Comparison of ENCODE assay signal across 8 cellular contexts in genomic region chr3:183555541-183556081, GRCh38. TPM values are rescaled to one million over a fixed set of nuclear protein-coding genes. Genes with fewer than 3 reads are reported as not detected.
DNase-seq lines count a peak whose midpoint lies in the region; ATAC-seq, FAIRE-seq and TF ChIP-seq lines count a peak whose summit lies in the region.

A gene with protein sequence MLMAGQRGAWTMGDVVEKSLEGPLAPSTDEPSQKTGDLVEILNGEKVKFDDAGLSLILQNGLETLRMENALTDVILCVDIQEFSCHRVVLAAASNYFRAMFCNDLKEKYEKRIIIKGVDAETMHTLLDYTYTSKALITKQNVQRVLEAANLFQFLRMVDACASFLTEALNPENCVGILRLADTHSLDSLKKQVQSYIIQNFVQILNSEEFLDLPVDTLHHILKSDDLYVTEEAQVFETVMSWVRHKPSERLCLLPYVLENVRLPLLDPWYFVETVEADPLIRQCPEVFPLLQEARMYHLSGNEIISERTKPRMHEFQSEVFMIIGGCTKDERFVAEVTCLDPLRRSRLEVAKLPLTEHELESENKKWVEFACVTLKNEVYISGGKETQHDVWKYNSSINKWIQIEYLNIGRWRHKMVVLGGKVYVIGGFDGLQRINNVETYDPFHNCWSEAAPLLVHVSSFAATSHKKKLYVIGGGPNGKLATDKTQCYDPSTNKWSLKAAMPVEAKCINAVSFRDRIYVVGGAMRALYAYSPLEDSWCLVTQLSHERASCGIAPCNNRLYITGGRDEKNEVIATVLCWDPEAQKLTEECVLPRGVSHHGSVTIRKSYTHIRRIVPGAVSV (minus strand): TSS chr3:183555706. CDS start chr3:183555653, 53 bp downstream.

- H3K4me3 Mint-ChIP-seq in activated CD4-positive, alpha-beta memory T cell treated with anti-CD3 and anti-CD28 coated beads, Interleukin-2, amount 10 ng/mL, durations not matched to agents 7 days and 5 days: peak within 1 kb of the TSS; percentile 100

- H3K27me3 Mint-ChIP-seq in activated CD4-positive, alpha-beta memory T cell treated with anti-CD3 and anti-CD28 coated beads, Interleukin-2, amount 10 ng/mL, durations not matched to agents 7 days and 5 days: no peaks in the 10 kb centered on the region

- intact Hi-C loops in HepG2 (cut with micrococcal nuclease; ENCODE audit: unreplicated experiment): no loop called here

- no peak for FAIRE-seq in HepG2 (lab: Jason Lieb, UNC)

- TF ChIP-seq RAD21 in liver (IDR thresholded peaks at IDR 0.05) (peak; percentile 7 to 33), HepG2 (CRISPR knock-in tag; IDR thresholded peaks at IDR 0.05) (no peak)

- POLR2A ChIA-PET in HepG2 (lab: Yijun Ruan, JAX): no interaction called here
- POLR2A ChIA-PET in activated CD4-positive, alpha-beta memory T cell treated with anti-CD3 and anti-CD28 coated beads, Interleukin-2, amount 10 ng/mL, durations not matched to agents 7 days and 5 days (lab: Charles Lee): interaction anchor here (0.6 to 4.7 kb wide), 16 partner anchors 9 to 142 kb away, joined by 3 to 34 read pairs (median 4); partner anchors contain the start of genes KLHL24 and YEATS2

- no peak within 1 kb of the TSS for H2AFZ ChIP-seq in HepG2 (ENCODE audit: low read length)

- no peak within 1 kb of the TSS for H3K4me3 ChIP-seq in liver (ENCODE audit: low read depth in 1 of 3, low read length in 3 of 3)
- H3K4me3 ChIP-seq in HepG2 (replicated peaks in 1 of 3; ENCODE audit: insufficient read depth in 1 of 3, low read depth in 2 of 3, low read length in 3 of 3): no peak within 1 kb of the TSS
- H3K4me3 ChIP-seq in fibroblast of pulmonary artery (replicated peaks; ENCODE audit: low read depth, low read length): no peak within 1 kb of the TSS

- CTCF ChIA-PET in HepG2 (lab: Yijun Ruan, JAX; ENCODE audit: low intra/inter-chr PET ratio, low total read pairs): no interaction called here
- CTCF ChIA-PET in activated CD4-positive, alpha-beta memory T cell treated with anti-CD3 and anti-CD28 coated beads, Interleukin-2, amount 10 ng/mL, durations not matched to agents 7 days and 5 days (lab: Charles Lee): interaction anchor here (0.7 to 1.0 kb wide), 4 partner anchors 23 to 81 kb away, joined by 3 to 6 read pairs (median 4); partner anchors contain the start of gene KLHL24

- H4K20me1 ChIP-seq in HepG2 (ENCODE audit: insufficient read depth, low read length): no peaks in the 10 kb centered on the region

- 57% methylated on average over 9 of the region's 9 CpGs for WGBS in liver
- 47% methylated on average over 8 of the region's 9 CpGs for WGBS in HepG2 (ENCODE audit: low lambda C conversion rate)

- H3K4me1 Mint-ChIP-seq in activated CD4-positive, alpha-beta memory T cell treated with anti-CD3 and anti-CD28 coated beads, Interleukin-2, amount 10 ng/mL, durations not matched to agents 7 days and 5 days: peaks cover 51% of the 10 kb centered on the region

- TF ChIP-seq CTCF in liver (IDR thresholded peaks at IDR 0.05; ENCODE audit: low read depth, low read length, missing input control) (no peak), HepG2 (CRISPR knock-in tag; IDR thresholded peaks at IDR 0.05) (no peak), fibroblast of pulmonary artery (IDR thresholded peaks at IDR 0.05; ENCODE audit: low read length, missing control alignments) (no peak)

- ATAC-seq in HepG2: no peak

- H3K27ac ChIP-seq in liver (ENCODE audit: low read depth in 1 of 2, low read length in 2 of 2) (peak within 1 kb of the TSS; percentile 39 to 64), HepG2 (ENCODE audit: extremely low read length, insufficient read depth, low read length) (no peak within 1 kb of the TSS)

- no peak within 1 kb of the TSS for H3K4me2 ChIP-seq in HepG2 (ENCODE audit: low read depth, low read length)

- no peaks in the 10 kb centered on the region for H3K9me3 ChIP-seq in liver (ENCODE audit: control insufficient read depth in 4 of 4, low read length in 3 of 4)
- no peaks in the 10 kb centered on the region for H3K9me3 ChIP-seq in HepG2 (ENCODE audit: low read length)

- H3K27me3 ChIP-seq in liver (ENCODE audit: control insufficient read depth in 4 of 4, insufficient read depth in 4 of 4, low read length in 3 of 4): no peaks in the 10 kb centered on the region
- H3K27me3 ChIP-seq in HepG2 (ENCODE audit: control insufficient read depth in 1 of 2, insufficient read depth in 2 of 2, low read length in 2 of 2): no peaks in the 10 kb centered on the region

- H3K9me3 Mint-ChIP-seq in activated CD4-positive, alpha-beta memory T cell treated with anti-CD3 and anti-CD28 coated beads, Interleukin-2, amount 10 ng/mL, durations not matched to agents 7 days and 5 days: no peaks in the 10 kb centered on the region

- TF ChIP-seq EP300 in HepG2 (IDR thresholded peaks at IDR 0.05; ENCODE audit: low read depth in 2 of 2, low read length in 2 of 2) (no peak), HepG2 (CRISPR knock-in tag; IDR thresholded peaks at IDR 0.05; ENCODE audit: borderline replicate concordance) (no peak)

- peaks cover 33% of the 10 kb centered on the region for H3K36me3 Mint-ChIP-seq in activated CD4-positive, alpha-beta memory T cell treated with anti-CD3 and anti-CD28 coated beads, Interleukin-2, amount 10 ng/mL, durations not matched to agents 7 days and 5 days (ENCODE audit: low read depth)

- no TSS peak for BruUV-seq in HepG2 (replicated peaks; lab: Mats Ljungman, UMichigan)

- H3K9ac ChIP-seq in liver (ENCODE audit: low read depth in 1 of 2, low read length in 2 of 2) (peak within 1 kb of the TSS; percentile 4 to 66), HepG2 (ENCODE audit: insufficient read depth, low read depth, low read length) (no peak within 1 kb of the TSS)

- DNase-seq in HepG2 (ENCODE audit: low spot score): no peak
- peak; percentile 31 for DNase-seq in HT1080 (ENCODE audit: low read depth)
- DNase-seq in activated CD4-positive, alpha-beta memory T cell treated with anti-CD3 and anti-CD28 coated beads, Interleukin-2, amount 10 ng/mL, durations not matched to agents 7 days and 5 days: peak; percentile 81
- DNase-seq in fibroblast of pulmonary artery (ENCODE audit: low read depth): peak; percentile 21
- DNase-seq in stimulated activated CD4-positive, alpha-beta T cell treated with anti-CD3 and anti-CD28 coated beads, Interleukin-4, amount 100 ng/mL, for 1 hour: peak; percentile 65
- DNase-seq in iPS-NIHi7 (ENCODE audit: extremely low spot score): no peak
- DNase-seq in NCI-H1694 (lab: John Stamatoyannopoulos, UW): no peak

- no peak for TF ChIP-seq POLR2A in HepG2 (IDR thresholded peaks at IDR 0.05; ENCODE audit: insufficient read depth in 1 of 2, low read depth in 2 of 2, low read length in 2 of 2)

- peaks cover 0 to 16% (median 3%) of the 10 kb centered on the region in 4 donors for H3K4me1 ChIP-seq in liver (ENCODE audit: control insufficient read depth in 4 of 4, insufficient read depth in 4 of 4, low read length in 3 of 4)
- peaks cover 10% of the 10 kb centered on the region for H3K4me1 ChIP-seq in HepG2 (ENCODE audit: insufficient read depth, low read length)

- peak within 1 kb of the TSS; percentile 98 for H3K27ac Mint-ChIP-seq in activated CD4-positive, alpha-beta memory T cell treated with anti-CD3 and anti-CD28 coated beads, Interleukin-2, amount 10 ng/mL, durations not matched to agents 7 days and 5 days

- no peaks in the 10 kb centered on the region for H3K36me3 ChIP-seq in liver (ENCODE audit: control insufficient read depth in 4 of 4, insufficient read depth in 3 of 4, low read depth in 1 of 4, low read length in 3 of 4)
- no peaks in the 10 kb centered on the region for H3K36me3 ChIP-seq in HepG2 (replicated peaks in 1 of 2; ENCODE audit: control insufficient read depth in 1 of 2, insufficient read depth in 2 of 2, low read length in 2 of 2)

- in situ Hi-C loops in HepG2 (cut with HindIII; ENCODE audit: extremely low pct_ligation_motif_present, low pct_unique_long_range_greater_than_20kb): no loop called here

- no peaks in the 10 kb centered on the region for H3K79me2 ChIP-seq in HepG2 (ENCODE audit: insufficient read depth, low read length)

TF ChIP-seq in liver, 16 proteins besides CTCF, POLR2A, EP300 and RAD21 (continues in another document):
- TF ChIP-seq TAF1 (conservative IDR thresholded peaks at IDR 0.05) (peak; percentile 28), RXRA (IDR thresholded peaks at IDR 0.05) (no peak)

TF ChIP-seq in HepG2, 621 proteins besides CTCF, POLR2A, EP300 and RAD21 (continues in another document):
- TF ChIP-seq TBX2 (CRISPR knock-in tag; IDR thresholded peaks at IDR 0.05; ENCODE audit: borderline replicate concordance) (no peak), NFE2L1 (CRISPR knock-in tag; IDR thresholded peaks at IDR 0.05; ENCODE audit: borderline replicate concordance) (no peak), ZC3H13 (CRISPR knock-in tag; IDR thresholded peaks at IDR 0.05) (no peak)

RNA-seq across cellular contexts. Expression of the gene that starts here (rescaled TPM):
- total RNA-seq in liver (1 to 10 TPM; 1.6 to 3.8 TPM), HepG2 (2016; rRNA removed; fragmentation: Illumina TruSeq; extraction: Trizol) (not detected in 2 replicates)
- polyA plus RNA-seq in liver (under 1 TPM; 0.42 to 0.44 TPM), HepG2 (2011; rRNA removed) (not detected in 2 replicates)
- total RNA-seq in HepG2 (2016; cell fraction: cytosol; rRNA removed; fragmentation: Illumina TruSeq; extraction: Trizol; ENCODE audit: low read depth): not detected in 2 replicates
- not detected in 2 replicates for total RNA-seq in HepG2 (2016; cell fraction: insoluble cytoplasmic fraction; rRNA removed; fragmentation: Illumina TruSeq; extraction: Trizol)
- not detected in 2 replicates for total RNA-seq in HepG2 (2016; cell fraction: membrane; rRNA removed; fragmentation: Illumina TruSeq; extraction: Trizol)
- not detected in 2 replicates for total RNA-seq in HepG2 (2016; cell fraction: nucleus; rRNA removed; fragmentation: Illumina TruSeq; extraction: Trizol)
- 0.03 TPM in 1 of 2 replicates, not detected in the other for polyA plus RNA-seq in HepG2 (2011; cell fraction: cytosol; rRNA removed)
- 0.05 TPM in 1 of 2 replicates, not detected in the other for polyA plus RNA-seq in HepG2 (2011; cell fraction: nucleus; rRNA removed)
- 0.04 and 0.07 TPM in 2 replicates for polyA plus RNA-seq in HepG2 (2012)
- not detected in 2 replicates for polyA plus RNA-seq in HepG2 (2016; cell fraction: cytosol; fragmentation: Illumina TruSeq; extraction: Trizol; ENCODE audit: low read depth)
- not detected in 2 replicates for polyA plus RNA-seq in HepG2 (2016; cell fraction: insoluble cytoplasmic fraction; fragmentation: Illumina TruSeq; extraction: Trizol; ENCODE audit: low read depth)
- not detected in 2 replicates for polyA plus RNA-seq in HepG2 (2016; cell fraction: membrane; fragmentation: Illumina TruSeq; extraction: Trizol; ENCODE audit: low read depth)
- not detected in 2 replicates for polyA plus RNA-seq in HepG2 (2016; cell fraction: nucleus; fragmentation: Illumina TruSeq; extraction: Trizol; ENCODE audit: insufficient read depth, low read depth)
- 0.33 TPM in 1 of 2 replicates, not detected in the other for polyA minus RNA-seq in HepG2 (2011; rRNA and poly(A)+ RNA removed; ENCODE audit: low replicate concordance)
- not detected in 2 replicates for polyA minus RNA-seq in HepG2 (2011; cell fraction: cytosol; rRNA and poly(A)+ RNA removed)
- not detected in 2 replicates for polyA minus RNA-seq in HepG2 (2011; cell fraction: nucleus; rRNA and poly(A)+ RNA removed)
- total RNA-seq in HT1080 (2014; rRNA removed; shearing (Covaris generic)): not detected in 2 replicates
- 0.02 TPM in 1 of 2 replicates, not detected in the other for polyA plus RNA-seq in HT1080 (2015; cell fraction: cytosol; rRNA removed)
- polyA plus RNA-seq in HT1080 (2015; cell fraction: nucleus; rRNA removed): 0.04 TPM in 1 of 2 replicates, not detected in the other
- total RNA-seq in activated CD4-positive, alpha-beta memory T cell treated with anti-CD3 and anti-CD28 coated beads, Interleukin-2, amount 10 ng/mL, durations not matched to agents 7 days and 5 days: 10 to 100 TPM; 47.1 to 48.6 TPM

Comparison
In these comparisons a context has a peak if more than half of its experiments do, and no peak if none do; other contexts are left out.
1. RNA of the gene that starts here (total RNA-seq): 47.1 to 48.6 TPM in activated CD4-positive, alpha-beta memory T cell treated with anti-CD3 and anti-CD28 coated beads, Interleukin-2, amount 10 ng/mL, durations not matched to agents 7 days and 5 days; 1.6 to 3.8 TPM in liver, not detected in HepG2 and not detected in HT1080; every median in the first group is over 10 times any median in the second.
2. Peak in DNase-seq in HT1080; RNA of the gene not detected or under 1 TPM.
3. DNase-seq: peak in activated CD4-positive, alpha-beta memory T cell treated with anti-CD3 and anti-CD28 coated beads, Interleukin-2, amount 10 ng/mL, durations not matched to agents 7 days and 5 days (single experiment), fibroblast of pulmonary artery (single experiment) and stimulated activated CD4-positive, alpha-beta T cell treated with anti-CD3 and anti-CD28 coated beads, Interleukin-4, amount 100 ng/mL, for 1 hour (single experiment); none in HepG2 (single experiment), iPS-NIHi7 (single experiment) and NCI-H1694 (single experiment).